1 cellular context compared by ENCODE assay signal in genomic region chr5:135239461-135240282, GRCh38.
TF ChIP-seq lines count a peak whose summit lies in the region.

No MANE protein-coding gene starts in this region.

TF ChIP-seq in GM23338, 12 proteins besides CTCF, POLR2A, EP300 and RAD21 (continued from another document):
- TF ChIP-seq EZH2 (IDR thresholded peaks at IDR 0.05; ENCODE audit: low read depth, unreplicated experiment), result no peak
- no peak for TF ChIP-seq POLR2AphosphoS5 (IDR thresholded peaks at IDR 0.05; ENCODE audit: low read depth)
- no peak for TF ChIP-seq EZH2phosphoT487 (IDR thresholded peaks at IDR 0.05; ENCODE audit: unreplicated experiment)
